1 cellular context compared by ENCODE assay signal in the genomic region with DNA sequence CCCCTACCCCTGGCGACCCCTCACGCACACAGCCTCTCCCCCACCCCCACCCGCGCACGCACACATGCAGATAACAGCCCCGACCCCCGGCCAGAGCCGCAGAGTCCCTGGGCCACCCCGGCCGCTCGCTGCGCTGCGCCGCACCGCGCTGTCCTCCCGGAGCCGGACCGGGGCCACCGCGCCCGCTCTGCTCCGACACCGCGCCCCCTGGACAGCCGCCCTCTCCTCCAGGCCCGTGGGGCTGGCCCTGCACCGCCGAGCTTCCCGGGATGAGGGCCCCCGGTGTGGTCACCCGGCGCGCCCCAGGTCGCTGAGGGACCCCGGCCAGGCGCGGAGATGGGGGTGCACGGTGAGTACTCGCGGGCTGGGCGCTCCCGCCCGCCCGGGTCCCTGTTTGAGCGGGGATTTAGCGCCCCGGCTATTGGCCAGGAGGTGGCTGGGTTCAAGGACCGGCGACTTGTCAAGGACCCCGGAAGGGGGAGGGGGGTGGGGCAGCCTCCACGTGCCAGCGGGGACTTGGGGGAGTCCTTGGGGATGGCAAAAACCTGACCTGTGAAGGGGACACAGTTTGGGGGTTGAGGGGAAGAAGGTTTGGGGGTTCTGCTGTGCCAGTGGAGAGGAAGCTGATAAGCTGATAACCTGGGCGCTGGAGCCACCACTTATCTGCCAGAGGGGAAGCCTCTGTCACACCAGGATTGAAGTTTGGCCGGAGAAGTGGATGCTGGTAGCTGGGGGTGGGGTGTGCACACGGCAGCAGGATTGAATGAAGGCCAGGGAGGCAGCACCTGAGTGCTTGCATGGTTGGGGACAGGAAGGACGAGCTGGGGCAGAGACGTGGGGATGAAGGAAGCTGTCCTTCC.
TF ChIP-seq lines count a peak whose summit lies in the region.

No MANE protein-coding gene starts in this region.

TF ChIP-seq in HepG2, 621 proteins besides CTCF, POLR2A, EP300 and RAD21 (continued from another document and continues in another):
- TF ChIP-seq, protein P1, sequence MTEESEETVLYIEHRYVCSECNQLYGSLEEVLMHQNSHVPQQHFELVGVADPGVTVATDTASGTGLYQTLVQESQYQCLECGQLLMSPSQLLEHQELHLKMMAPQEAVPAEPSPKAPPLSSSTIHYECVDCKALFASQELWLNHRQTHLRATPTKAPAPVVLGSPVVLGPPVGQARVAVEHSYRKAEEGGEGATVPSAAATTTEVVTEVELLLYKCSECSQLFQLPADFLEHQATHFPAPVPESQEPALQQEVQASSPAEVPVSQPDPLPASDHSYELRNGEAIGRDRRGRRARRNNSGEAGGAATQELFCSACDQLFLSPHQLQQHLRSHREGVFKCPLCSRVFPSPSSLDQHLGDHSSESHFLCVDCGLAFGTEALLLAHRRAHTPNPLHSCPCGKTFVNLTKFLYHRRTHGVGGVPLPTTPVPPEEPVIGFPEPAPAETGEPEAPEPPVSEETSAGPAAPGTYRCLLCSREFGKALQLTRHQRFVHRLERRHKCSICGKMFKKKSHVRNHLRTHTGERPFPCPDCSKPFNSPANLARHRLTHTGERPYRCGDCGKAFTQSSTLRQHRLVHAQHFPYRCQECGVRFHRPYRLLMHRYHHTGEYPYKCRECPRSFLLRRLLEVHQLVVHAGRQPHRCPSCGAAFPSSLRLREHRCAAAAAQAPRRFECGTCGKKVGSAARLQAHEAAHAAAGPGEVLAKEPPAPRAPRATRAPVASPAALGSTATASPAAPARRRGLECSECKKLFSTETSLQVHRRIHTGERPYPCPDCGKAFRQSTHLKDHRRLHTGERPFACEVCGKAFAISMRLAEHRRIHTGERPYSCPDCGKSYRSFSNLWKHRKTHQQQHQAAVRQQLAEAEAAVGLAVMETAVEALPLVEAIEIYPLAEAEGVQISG (CRISPR knock-in tag; IDR thresholded peaks at IDR 0.05) = 0 out of 2 replicates have a peak, but pooled peaks have one; percentile 24
- TF ChIP-seq ZNF205 (CRISPR knock-in tag; IDR thresholded peaks at IDR 0.05) (no peak), HNRNPK (IDR thresholded peaks at IDR 0.05; ENCODE audit: low read depth, low read length, poor library complexity, severe bottlenecking) (no peak), SMAD1 (CRISPR knock-in tag; IDR thresholded peaks at IDR 0.05; ENCODE audit: borderline replicate concordance, low read depth) (0 out of 2 replicates have a peak, but pooled peaks have one; percentile 47), TP53 (CRISPR knock-in tag; conservative IDR thresholded peaks at IDR 0.05) (no peak), FOXA1 (IDR thresholded peaks at IDR 0.05) (no peak), FOXA1 (CRISPR knock-in tag; IDR thresholded peaks at IDR 0.05) (no peak), GATAD1 (CRISPR knock-in tag; IDR thresholded peaks at IDR 0.05) (no peak), ZNF652 (CRISPR knock-in tag; IDR thresholded peaks at IDR 0.05; ENCODE audit: borderline replicate concordance, low read depth) (no peak), PCBP1 (IDR thresholded peaks at IDR 0.05; ENCODE audit: borderline replicate concordance, low read depth, low read length) (no peak), ZNF577 (CRISPR knock-in tag; IDR thresholded peaks at IDR 0.05; ENCODE audit: borderline replicate concordance, low read depth) (no peak), ZNF350 (CRISPR knock-in tag; IDR thresholded peaks at IDR 0.05; ENCODE audit: borderline replicate concordance, low read depth) (peak; percentile 51; the same call in 1 of the 2 replicates), RBM22 (optimal IDR thresholded peaks at IDR 0.05; ENCODE audit: low read length) (no peak), ZFP1 (CRISPR knock-in tag; IDR thresholded peaks at IDR 0.05) (no peak), POLR2AphosphoS5 (IDR thresholded peaks at IDR 0.05; ENCODE audit: low read depth, low read length) (no peak), KDM5A (IDR thresholded peaks at IDR 0.05; ENCODE audit: borderline replicate concordance, low read length) (no peak), ZNF496 (CRISPR knock-in tag; IDR thresholded peaks at IDR 0.05; ENCODE audit: insufficient replicate concordance) (no peak), TBP (CRISPR knock-in tag; IDR thresholded peaks at IDR 0.05) (no peak), ESRRA (CRISPR knock-in tag; IDR thresholded peaks at IDR 0.05; ENCODE audit: low read depth) (no peak), ZBTB38 (CRISPR knock-in tag; IDR thresholded peaks at IDR 0.05) (peak; percentile 31; the same call in 1 of the 2 replicates), CCDC6 (CRISPR knock-in tag; IDR thresholded peaks at IDR 0.05) (no peak), PHF21A (CRISPR knock-in tag; IDR thresholded peaks at IDR 0.05) (peak; percentile 17; the same call in 1 of the 2 replicates), ZSCAN29 (CRISPR knock-in tag; conservative IDR thresholded peaks at IDR 0.05) (no peak), KAT8 (CRISPR knock-in tag; IDR thresholded peaks at IDR 0.05) (0 out of 2 replicates have a peak, but pooled peaks have one; percentile 17), ZMYM4 (CRISPR knock-in tag; IDR thresholded peaks at IDR 0.05) (no peak), TOE1 (CRISPR knock-in tag; IDR thresholded peaks at IDR 0.05) (no peak), NR2F6 (IDR thresholded peaks at IDR 0.05) (peak; percentile 64), NR2F6 (CRISPR knock-in tag; IDR thresholded peaks at IDR 0.05) (peak; percentile 26; the same call in 1 of the 2 replicates), SRSF1 (optimal IDR thresholded peaks at IDR 0.05; ENCODE audit: low read depth, low read length) (no peak), CBX5 (CRISPR knock-in tag; IDR thresholded peaks at IDR 0.05; ENCODE audit: borderline replicate concordance) (no peak), THYN1 (CRISPR knock-in tag; IDR thresholded peaks at IDR 0.05; ENCODE audit: borderline replicate concordance, low read depth) (no peak), RARG (CRISPR knock-in tag; IDR thresholded peaks at IDR 0.05; ENCODE audit: low read depth) (no peak), SNAI1 (CRISPR knock-in tag; IDR thresholded peaks at IDR 0.05; ENCODE audit: borderline replicate concordance) (no peak), ONECUT2 (CRISPR knock-in tag; IDR thresholded peaks at IDR 0.05) (no peak)
- TF ChIP-seq, protein P2, sequence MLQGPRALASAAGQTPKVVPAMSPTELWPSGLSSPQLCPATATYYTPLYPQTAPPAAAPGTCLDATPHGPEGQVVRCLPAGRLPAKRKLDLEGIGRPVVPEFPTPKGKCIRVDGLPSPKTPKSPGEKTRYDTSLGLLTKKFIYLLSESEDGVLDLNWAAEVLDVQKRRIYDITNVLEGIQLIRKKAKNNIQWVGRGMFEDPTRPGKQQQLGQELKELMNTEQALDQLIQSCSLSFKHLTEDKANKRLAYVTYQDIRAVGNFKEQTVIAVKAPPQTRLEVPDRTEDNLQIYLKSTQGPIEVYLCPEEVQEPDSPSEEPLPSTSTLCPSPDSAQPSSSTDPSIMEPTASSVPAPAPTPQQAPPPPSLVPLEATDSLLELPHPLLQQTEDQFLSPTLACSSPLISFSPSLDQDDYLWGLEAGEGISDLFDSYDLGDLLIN (CRISPR knock-in tag; IDR thresholded peaks at IDR 0.05; ENCODE audit: borderline replicate concordance) = no peak
- TF ChIP-seq, protein P3, sequence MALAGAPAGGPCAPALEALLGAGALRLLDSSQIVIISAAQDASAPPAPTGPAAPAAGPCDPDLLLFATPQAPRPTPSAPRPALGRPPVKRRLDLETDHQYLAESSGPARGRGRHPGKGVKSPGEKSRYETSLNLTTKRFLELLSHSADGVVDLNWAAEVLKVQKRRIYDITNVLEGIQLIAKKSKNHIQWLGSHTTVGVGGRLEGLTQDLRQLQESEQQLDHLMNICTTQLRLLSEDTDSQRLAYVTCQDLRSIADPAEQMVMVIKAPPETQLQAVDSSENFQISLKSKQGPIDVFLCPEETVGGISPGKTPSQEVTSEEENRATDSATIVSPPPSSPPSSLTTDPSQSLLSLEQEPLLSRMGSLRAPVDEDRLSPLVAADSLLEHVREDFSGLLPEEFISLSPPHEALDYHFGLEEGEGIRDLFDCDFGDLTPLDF (CRISPR knock-in tag; IDR thresholded peaks at IDR 0.05) = peak; percentile 54; the same call in 1 of the 2 replicates
- TF ChIP-seq, protein P4, sequence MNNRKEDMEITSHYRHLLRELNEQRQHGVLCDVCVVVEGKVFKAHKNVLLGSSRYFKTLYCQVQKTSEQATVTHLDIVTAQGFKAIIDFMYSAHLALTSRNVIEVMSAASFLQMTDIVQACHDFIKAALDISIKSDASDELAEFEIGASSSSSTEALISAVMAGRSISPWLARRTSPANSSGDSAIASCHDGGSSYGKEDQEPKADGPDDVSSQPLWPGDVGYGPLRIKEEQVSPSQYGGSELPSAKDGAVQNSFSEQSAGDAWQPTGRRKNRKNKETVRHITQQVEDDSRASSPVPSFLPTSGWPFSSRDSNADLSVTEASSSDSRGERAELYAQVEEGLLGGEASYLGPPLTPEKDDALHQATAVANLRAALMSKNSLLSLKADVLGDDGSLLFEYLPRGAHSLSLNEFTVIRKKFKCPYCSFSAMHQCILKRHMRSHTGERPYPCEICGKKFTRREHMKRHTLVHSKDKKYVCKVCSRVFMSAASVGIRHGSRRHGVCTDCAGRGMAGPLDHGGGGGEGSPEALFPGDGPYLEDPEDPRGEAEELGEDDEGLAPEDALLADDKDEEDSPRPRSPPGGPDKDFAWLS (CRISPR knock-in tag; IDR thresholded peaks at IDR 0.05; ENCODE audit: borderline replicate concordance) = no peak
- TF ChIP-seq, protein P5, sequence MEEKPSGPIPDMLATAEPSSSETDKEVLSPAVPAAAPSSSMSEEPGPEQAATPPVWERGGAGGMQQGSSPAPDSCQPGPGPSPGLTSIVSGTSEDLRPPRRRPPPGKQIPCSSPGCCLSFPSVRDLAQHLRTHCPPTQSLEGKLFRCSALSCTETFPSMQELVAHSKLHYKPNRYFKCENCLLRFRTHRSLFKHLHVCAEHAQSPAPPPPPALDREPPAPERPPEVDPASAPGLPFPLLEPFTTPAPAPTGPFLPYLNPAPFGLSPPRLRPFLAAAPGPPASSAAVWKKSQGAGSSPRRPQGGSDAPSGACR (CRISPR knock-in tag; IDR thresholded peaks at IDR 0.05) = no peak
- TF ChIP-seq, protein P6, sequence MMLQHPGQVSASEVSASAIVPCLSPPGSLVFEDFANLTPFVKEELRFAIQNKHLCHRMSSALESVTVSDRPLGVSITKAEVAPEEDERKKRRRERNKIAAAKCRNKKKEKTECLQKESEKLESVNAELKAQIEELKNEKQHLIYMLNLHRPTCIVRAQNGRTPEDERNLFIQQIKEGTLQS (CRISPR knock-in tag; IDR thresholded peaks at IDR 0.05) = no peak
- TF ChIP-seq, protein P7, sequence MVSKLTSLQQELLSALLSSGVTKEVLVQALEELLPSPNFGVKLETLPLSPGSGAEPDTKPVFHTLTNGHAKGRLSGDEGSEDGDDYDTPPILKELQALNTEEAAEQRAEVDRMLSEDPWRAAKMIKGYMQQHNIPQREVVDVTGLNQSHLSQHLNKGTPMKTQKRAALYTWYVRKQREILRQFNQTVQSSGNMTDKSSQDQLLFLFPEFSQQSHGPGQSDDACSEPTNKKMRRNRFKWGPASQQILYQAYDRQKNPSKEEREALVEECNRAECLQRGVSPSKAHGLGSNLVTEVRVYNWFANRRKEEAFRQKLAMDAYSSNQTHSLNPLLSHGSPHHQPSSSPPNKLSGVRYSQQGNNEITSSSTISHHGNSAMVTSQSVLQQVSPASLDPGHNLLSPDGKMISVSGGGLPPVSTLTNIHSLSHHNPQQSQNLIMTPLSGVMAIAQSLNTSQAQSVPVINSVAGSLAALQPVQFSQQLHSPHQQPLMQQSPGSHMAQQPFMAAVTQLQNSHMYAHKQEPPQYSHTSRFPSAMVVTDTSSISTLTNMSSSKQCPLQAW (CRISPR knock-in tag; IDR thresholded peaks at IDR 0.05) = peak; percentile 38; the same call in 1 of the 2 replicates
- TF ChIP-seq, protein P8, sequence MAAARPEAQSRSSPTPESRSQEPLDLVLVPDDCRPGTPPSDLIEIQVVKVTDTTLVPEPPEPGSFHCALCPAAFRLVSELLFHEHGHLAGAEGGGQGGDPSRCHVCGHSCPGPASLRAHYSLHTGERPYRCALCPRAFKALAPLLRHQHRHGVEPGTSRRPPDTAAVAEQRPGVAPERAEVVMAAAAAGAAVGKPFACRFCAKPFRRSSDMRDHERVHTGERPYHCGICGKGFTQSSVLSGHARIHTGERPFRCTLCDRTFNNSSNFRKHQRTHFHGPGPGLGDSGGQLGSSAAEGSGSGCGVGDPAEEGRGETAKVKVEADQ (CRISPR knock-in tag; IDR thresholded peaks at IDR 0.05; ENCODE audit: borderline replicate concordance) = no peak
- TF ChIP-seq, protein P9, sequence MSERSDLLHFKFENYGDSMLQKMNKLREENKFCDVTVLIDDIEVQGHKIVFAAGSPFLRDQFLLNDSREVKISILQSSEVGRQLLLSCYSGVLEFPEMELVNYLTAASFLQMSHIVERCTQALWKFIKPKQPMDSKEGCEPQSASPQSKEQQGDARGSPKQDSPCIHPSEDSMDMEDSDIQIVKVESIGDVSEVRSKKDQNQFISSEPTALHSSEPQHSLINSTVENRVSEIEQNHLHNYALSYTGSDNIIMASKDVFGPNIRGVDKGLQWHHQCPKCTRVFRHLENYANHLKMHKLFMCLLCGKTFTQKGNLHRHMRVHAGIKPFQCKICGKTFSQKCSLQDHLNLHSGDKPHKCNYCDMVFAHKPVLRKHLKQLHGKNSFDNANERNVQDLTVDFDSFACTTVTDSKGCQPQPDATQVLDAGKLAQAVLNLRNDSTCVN (CRISPR knock-in tag; IDR thresholded peaks at IDR 0.05; ENCODE audit: borderline replicate concordance) = no peak
- TF ChIP-seq, protein P10, sequence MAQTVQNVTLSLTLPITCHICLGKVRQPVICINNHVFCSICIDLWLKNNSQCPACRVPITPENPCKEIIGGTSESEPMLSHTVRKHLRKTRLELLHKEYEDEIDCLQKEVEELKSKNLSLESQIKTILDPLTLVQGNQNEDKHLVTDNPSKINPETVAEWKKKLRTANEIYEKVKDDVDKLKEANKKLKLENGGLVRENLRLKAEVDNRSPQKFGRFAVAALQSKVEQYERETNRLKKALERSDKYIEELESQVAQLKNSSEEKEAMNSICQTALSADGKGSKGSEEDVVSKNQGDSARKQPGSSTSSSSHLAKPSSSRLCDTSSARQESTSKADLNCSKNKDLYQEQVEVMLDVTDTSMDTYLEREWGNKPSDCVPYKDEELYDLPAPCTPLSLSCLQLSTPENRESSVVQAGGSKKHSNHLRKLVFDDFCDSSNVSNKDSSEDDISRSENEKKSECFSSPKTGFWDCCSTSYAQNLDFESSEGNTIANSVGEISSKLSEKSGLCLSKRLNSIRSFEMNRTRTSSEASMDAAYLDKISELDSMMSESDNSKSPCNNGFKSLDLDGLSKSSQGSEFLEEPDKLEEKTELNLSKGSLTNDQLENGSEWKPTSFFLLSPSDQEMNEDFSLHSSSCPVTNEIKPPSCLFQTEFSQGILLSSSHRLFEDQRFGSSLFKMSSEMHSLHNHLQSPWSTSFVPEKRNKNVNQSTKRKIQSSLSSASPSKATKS (CRISPR knock-in tag; IDR thresholded peaks at IDR 0.05) = no peak
- TF ChIP-seq, protein P11, sequence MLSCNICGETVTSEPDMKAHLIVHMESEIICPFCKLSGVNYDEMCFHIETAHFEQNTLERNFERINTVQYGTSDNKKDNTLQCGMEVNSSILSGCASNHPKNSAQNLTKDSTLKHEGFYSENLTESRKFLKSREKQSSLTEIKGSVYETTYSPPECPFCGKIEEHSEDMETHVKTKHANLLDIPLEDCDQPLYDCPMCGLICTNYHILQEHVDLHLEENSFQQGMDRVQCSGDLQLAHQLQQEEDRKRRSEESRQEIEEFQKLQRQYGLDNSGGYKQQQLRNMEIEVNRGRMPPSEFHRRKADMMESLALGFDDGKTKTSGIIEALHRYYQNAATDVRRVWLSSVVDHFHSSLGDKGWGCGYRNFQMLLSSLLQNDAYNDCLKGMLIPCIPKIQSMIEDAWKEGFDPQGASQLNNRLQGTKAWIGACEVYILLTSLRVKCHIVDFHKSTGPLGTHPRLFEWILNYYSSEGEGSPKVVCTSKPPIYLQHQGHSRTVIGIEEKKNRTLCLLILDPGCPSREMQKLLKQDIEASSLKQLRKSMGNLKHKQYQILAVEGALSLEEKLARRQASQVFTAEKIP (CRISPR knock-in tag; IDR thresholded peaks at IDR 0.05; ENCODE audit: borderline replicate concordance) = no peak
